In the genomic region with DNA sequence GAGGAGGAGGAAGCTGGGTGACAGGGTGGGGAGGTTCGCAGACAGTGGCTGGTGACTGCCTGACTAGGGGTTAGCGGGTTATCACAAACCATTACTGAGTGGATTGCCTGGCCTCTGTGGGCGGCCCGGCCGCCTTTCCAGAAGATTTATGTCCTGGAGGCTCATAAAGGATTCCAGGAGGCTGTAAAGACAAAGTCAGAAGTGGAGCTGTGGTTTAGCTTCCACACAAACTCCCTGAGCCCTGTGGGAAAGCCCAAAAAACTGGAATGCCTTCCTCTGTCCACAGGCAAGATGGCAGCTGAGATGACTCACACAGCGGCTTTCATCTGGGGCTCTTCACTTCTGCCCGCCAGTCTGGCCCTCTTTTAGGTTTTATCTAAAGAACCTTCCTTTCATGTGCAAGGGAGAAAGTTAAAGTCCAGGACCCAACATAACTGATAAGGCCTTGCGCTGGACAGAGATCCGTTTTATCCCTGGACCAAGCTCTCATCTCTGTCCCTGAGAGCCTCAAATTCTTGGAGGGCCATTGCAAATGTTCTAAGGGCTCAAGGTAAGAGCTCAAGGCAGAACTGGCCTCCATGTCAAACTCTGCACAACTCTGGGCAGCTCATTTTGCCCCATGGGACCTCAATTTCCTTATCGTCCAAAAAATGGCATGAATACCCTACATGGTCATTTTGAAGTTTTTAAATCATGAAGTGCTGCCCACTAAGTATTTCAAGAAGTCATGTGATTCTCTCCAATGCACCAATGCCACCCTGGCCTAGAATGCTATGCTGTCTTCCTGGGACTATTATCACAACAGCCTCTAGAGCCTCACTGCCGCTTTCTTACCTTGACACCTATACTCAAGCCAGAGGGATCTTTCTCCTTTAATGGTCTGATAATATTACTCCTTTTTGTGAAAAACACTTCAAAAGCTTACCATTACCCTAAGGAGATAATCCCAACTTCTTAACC, we compare ENCODE assay signal across 1 cellular context.
TF ChIP-seq lines count a peak whose summit lies in the region.

No MANE protein-coding gene starts in this region.

TF ChIP-seq in K562, 482 proteins besides CTCF, POLR2A, EP300 and RAD21 (continued from another document and continues in another):
- TF ChIP-seq MTA3 (IDR thresholded peaks at IDR 0.05; ENCODE audit: borderline replicate concordance) (peak; percentile 50; the same call in 1 of the 2 replicates), SMARCC2 (IDR thresholded peaks at IDR 0.05; ENCODE audit: low read depth) (peak; percentile 74; the same call in 1 of the 2 replicates), ZNF583 (CRISPR knock-in tag; IDR thresholded peaks at IDR 0.05) (peak; percentile 90), RNF2 (IDR thresholded peaks at IDR 0.05) (peak; percentile 10; the same call in 1 of the 2 replicates), FOSL1 (tag; conservative IDR thresholded peaks at IDR 0.05) (peak; percentile 96), NCOR1 (IDR thresholded peaks at IDR 0.05) (peak; percentile 77), SMAD1 (IDR thresholded peaks at IDR 0.05; ENCODE audit: low read depth, low read length, partially characterized antibody) (no peak), MTA1 (IDR thresholded peaks at IDR 0.05; ENCODE audit: borderline replicate concordance) (0 out of 2 replicates have a peak, but pooled peaks have one; percentile 30), TRIM28 (IDR thresholded peaks at IDR 0.05) (peak; percentile 61), ETV5 (CRISPR knock-in tag; IDR thresholded peaks at IDR 0.05; ENCODE audit: low read depth) (peak; percentile 32), SMAD4 (CRISPR knock-in tag; conservative IDR thresholded peaks at IDR 0.05) (peak; percentile 96), ZNF696 (CRISPR knock-in tag; conservative IDR thresholded peaks at IDR 0.05) (0 out of 2 replicates have a peak, but pooled peaks have one; percentile 13), TEAD1 (CRISPR knock-in tag; IDR thresholded peaks at IDR 0.05) (peak in 1 of 2 experiments; percentile 86; a peak in 2 of 4 replicates), NFATC3 (IDR thresholded peaks at IDR 0.05) (no peak), HDGF (IDR thresholded peaks at IDR 0.05) (no peak), DMBX1 (CRISPR knock-in tag; IDR thresholded peaks at IDR 0.05; ENCODE audit: borderline replicate concordance) (peak; percentile 83), MECOM (CRISPR knock-in tag; IDR thresholded peaks at IDR 0.05) (peak; percentile 81), TAF1 (IDR thresholded peaks at IDR 0.05; ENCODE audit: control insufficient read depth, extremely low read depth, insufficient read depth, low read length, severe bottlenecking) (no peak), ZNF224 (CRISPR knock-in tag; IDR thresholded peaks at IDR 0.05) (no peak), ATF1 (CRISPR knock-in tag; IDR thresholded peaks at IDR 0.05) (no peak), ATF1 (tag; IDR thresholded peaks at IDR 0.05) (peak; percentile 58), CC2D1A (IDR thresholded peaks at IDR 0.05) (peak; percentile 55), ELF1 (tag; IDR thresholded peaks at IDR 0.05) (0 out of 2 replicates have a peak, but pooled peaks have one; percentile 36), GTF2A2 (tag; IDR thresholded peaks at IDR 0.05) (no peak), TFAM (CRISPR knock-in tag; conservative IDR thresholded peaks at IDR 0.05) (no peak), RFX7 (CRISPR knock-in tag; IDR thresholded peaks at IDR 0.05) (no peak), TCF3 (CRISPR knock-in tag; IDR thresholded peaks at IDR 0.05) (peak; percentile 71), FOXM1 (IDR thresholded peaks at IDR 0.05; ENCODE audit: low read depth) (0 out of 2 replicates have a peak, but pooled peaks have one; percentile 18), FOXM1 (CRISPR knock-in tag; IDR thresholded peaks at IDR 0.05; ENCODE audit: low read depth) (no peak), ZNF133 (CRISPR knock-in tag; IDR thresholded peaks at IDR 0.05) (no peak), ZNF766 (CRISPR knock-in tag; conservative IDR thresholded peaks at IDR 0.05) (peak; percentile 85)
- TF ChIP-seq, protein P1, sequence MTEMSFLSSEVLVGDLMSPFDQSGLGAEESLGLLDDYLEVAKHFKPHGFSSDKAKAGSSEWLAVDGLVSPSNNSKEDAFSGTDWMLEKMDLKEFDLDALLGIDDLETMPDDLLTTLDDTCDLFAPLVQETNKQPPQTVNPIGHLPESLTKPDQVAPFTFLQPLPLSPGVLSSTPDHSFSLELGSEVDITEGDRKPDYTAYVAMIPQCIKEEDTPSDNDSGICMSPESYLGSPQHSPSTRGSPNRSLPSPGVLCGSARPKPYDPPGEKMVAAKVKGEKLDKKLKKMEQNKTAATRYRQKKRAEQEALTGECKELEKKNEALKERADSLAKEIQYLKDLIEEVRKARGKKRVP (CRISPR knock-in tag; IDR thresholded peaks at IDR 0.05): 0 out of 2 replicates have a peak, but pooled peaks have one; percentile 28
- TF ChIP-seq, protein P2, sequence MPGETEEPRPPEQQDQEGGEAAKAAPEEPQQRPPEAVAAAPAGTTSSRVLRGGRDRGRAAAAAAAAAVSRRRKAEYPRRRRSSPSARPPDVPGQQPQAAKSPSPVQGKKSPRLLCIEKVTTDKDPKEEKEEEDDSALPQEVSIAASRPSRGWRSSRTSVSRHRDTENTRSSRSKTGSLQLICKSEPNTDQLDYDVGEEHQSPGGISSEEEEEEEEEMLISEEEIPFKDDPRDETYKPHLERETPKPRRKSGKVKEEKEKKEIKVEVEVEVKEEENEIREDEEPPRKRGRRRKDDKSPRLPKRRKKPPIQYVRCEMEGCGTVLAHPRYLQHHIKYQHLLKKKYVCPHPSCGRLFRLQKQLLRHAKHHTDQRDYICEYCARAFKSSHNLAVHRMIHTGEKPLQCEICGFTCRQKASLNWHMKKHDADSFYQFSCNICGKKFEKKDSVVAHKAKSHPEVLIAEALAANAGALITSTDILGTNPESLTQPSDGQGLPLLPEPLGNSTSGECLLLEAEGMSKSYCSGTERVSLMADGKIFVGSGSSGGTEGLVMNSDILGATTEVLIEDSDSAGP (CRISPR knock-in tag; IDR thresholded peaks at IDR 0.05): no peak
- TF ChIP-seq, protein P3, sequence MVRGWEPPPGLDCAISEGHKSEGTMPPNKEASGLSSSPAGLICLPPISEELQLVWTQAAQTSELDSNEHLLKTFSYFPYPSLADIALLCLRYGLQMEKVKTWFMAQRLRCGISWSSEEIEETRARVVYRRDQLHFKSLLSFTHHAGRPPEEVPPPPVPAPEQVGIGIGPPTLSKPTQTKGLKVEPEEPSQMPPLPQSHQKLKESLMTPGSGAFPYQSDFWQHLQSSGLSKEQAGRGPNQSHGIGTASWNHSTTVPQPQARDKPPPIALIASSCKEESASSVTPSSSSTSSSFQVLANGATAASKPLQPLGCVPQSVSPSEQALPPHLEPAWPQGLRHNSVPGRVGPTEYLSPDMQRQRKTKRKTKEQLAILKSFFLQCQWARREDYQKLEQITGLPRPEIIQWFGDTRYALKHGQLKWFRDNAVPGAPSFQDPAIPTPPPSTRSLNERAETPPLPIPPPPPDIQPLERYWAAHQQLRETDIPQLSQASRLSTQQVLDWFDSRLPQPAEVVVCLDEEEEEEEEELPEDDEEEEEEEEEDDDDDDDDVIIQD (CRISPR knock-in tag; IDR thresholded peaks at IDR 0.05): no peak
- TF ChIP-seq, protein P4, sequence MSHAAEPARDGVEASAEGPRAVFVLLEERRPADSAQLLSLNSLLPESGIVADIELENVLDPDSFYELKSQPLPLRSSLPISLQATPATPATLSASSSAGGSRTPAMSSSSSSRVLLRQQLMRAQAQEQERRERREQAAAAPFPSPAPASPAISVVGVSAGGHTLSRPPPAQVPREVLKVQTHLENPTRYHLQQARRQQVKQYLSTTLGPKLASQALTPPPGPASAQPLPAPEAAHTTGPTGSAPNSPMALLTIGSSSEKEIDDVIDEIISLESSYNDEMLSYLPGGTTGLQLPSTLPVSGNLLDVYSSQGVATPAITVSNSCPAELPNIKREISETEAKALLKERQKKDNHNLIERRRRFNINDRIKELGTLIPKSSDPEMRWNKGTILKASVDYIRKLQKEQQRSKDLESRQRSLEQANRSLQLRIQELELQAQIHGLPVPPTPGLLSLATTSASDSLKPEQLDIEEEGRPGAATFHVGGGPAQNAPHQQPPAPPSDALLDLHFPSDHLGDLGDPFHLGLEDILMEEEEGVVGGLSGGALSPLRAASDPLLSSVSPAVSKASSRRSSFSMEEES (CRISPR knock-in tag; IDR thresholded peaks at IDR 0.05): peak; percentile 80
- TF ChIP-seq, protein P5, sequence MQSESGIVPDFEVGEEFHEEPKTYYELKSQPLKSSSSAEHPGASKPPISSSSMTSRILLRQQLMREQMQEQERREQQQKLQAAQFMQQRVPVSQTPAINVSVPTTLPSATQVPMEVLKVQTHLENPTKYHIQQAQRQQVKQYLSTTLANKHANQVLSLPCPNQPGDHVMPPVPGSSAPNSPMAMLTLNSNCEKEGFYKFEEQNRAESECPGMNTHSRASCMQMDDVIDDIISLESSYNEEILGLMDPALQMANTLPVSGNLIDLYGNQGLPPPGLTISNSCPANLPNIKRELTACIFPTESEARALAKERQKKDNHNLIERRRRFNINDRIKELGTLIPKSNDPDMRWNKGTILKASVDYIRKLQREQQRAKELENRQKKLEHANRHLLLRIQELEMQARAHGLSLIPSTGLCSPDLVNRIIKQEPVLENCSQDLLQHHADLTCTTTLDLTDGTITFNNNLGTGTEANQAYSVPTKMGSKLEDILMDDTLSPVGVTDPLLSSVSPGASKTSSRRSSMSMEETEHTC (IDR thresholded peaks at IDR 0.05): no peak
- TF ChIP-seq, protein P6, sequence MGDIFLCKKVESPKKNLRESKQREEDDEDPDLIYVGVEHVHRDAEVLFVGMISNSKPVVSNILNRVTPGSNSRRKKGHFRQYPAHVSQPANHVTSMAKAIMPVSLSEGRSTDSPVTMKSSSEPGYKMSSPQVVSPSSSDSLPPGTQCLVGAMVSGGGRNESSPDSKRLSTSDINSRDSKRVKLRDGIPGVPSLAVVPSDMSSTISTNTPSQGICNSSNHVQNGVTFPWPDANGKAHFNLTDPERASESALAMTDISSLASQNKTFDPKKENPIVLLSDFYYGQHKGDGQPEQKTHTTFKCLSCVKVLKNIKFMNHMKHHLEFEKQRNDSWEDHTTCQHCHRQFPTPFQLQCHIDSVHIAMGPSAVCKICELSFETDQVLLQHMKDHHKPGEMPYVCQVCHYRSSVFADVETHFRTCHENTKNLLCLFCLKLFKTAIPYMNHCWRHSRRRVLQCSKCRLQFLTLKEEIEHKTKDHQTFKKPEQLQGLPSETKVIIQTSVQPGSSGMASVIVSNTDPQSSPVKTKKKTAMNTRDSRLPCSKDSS (IDR thresholded peaks at IDR 0.05; ENCODE audit: low read depth, partially characterized antibody): no peak
- TF ChIP-seq, protein P7, sequence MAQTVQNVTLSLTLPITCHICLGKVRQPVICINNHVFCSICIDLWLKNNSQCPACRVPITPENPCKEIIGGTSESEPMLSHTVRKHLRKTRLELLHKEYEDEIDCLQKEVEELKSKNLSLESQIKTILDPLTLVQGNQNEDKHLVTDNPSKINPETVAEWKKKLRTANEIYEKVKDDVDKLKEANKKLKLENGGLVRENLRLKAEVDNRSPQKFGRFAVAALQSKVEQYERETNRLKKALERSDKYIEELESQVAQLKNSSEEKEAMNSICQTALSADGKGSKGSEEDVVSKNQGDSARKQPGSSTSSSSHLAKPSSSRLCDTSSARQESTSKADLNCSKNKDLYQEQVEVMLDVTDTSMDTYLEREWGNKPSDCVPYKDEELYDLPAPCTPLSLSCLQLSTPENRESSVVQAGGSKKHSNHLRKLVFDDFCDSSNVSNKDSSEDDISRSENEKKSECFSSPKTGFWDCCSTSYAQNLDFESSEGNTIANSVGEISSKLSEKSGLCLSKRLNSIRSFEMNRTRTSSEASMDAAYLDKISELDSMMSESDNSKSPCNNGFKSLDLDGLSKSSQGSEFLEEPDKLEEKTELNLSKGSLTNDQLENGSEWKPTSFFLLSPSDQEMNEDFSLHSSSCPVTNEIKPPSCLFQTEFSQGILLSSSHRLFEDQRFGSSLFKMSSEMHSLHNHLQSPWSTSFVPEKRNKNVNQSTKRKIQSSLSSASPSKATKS (CRISPR knock-in tag; IDR thresholded peaks at IDR 0.05): no peak
- TF ChIP-seq, protein P8, sequence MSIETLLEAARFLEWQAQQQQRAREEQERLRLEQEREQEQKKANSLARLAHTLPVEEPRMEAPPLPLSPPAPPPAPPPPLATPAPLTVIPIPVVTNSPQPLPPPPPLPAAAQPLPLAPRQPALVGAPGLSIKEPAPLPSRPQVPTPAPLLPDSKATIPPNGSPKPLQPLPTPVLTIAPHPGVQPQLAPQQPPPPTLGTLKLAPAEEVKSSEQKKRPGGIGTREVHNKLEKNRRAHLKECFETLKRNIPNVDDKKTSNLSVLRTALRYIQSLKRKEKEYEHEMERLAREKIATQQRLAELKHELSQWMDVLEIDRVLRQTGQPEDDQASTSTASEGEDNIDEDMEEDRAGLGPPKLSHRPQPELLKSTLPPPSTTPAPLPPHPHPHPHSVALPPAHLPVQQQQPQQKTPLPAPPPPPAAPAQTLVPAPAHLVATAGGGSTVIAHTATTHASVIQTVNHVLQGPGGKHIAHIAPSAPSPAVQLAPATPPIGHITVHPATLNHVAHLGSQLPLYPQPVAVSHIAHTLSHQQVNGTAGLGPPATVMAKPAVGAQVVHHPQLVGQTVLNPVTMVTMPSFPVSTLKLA (conservative IDR thresholded peaks at IDR 0.05): peak in 1 of 2 experiments; percentile 28; a peak in 1 of 4 replicates
- TF ChIP-seq, protein P9, sequence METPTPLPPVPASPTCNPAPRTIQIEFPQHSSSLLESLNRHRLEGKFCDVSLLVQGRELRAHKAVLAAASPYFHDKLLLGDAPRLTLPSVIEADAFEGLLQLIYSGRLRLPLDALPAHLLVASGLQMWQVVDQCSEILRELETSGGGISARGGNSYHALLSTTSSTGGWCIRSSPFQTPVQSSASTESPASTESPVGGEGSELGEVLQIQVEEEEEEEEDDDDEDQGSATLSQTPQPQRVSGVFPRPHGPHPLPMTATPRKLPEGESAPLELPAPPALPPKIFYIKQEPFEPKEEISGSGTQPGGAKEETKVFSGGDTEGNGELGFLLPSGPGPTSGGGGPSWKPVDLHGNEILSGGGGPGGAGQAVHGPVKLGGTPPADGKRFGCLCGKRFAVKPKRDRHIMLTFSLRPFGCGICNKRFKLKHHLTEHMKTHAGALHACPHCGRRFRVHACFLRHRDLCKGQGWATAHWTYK (CRISPR knock-in tag; IDR thresholded peaks at IDR 0.05): peak; percentile 83
- TF ChIP-seq, protein P10, sequence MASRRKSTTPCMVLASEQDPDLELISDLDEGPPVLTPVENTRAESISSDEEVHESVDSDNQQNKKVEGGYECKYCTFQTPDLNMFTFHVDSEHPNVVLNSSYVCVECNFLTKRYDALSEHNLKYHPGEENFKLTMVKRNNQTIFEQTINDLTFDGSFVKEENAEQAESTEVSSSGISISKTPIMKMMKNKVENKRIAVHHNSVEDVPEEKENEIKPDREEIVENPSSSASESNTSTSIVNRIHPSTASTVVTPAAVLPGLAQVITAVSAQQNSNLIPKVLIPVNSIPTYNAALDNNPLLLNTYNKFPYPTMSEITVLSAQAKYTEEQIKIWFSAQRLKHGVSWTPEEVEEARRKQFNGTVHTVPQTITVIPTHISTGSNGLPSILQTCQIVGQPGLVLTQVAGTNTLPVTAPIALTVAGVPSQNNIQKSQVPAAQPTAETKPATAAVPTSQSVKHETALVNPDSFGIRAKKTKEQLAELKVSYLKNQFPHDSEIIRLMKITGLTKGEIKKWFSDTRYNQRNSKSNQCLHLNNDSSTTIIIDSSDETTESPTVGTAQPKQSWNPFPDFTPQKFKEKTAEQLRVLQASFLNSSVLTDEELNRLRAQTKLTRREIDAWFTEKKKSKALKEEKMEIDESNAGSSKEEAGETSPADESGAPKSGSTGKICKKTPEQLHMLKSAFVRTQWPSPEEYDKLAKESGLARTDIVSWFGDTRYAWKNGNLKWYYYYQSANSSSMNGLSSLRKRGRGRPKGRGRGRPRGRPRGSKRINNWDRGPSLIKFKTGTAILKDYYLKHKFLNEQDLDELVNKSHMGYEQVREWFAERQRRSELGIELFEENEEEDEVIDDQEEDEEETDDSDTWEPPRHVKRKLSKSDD (conservative IDR thresholded peaks at IDR 0.05; ENCODE audit: low read length): no peak
